In genomic region chr7:81445462-81445861, GRCh38 we compare ENCODE assay signal across 21 cellular contexts.
DNase-seq lines count a peak whose midpoint lies in the region; ATAC-seq, FAIRE-seq and TF ChIP-seq lines count a peak whose summit lies in the region.
"Had no signal": no experiment of that assay in that cellular context is flagged by ENCODE, and none has a peak within 500 bp of the region (broad histone marks: within the 10 kb centered on the region; RNA-seq: fewer than 3 reads in every experiment).

No MANE protein-coding gene starts in this region.

- POLR2A ChIA-PET in Panc1 (lab: Charles Lee), result no interaction called here

- H3K36me3 ChIP-seq in Panc1 (ENCODE audit: control insufficient read depth, insufficient read depth, low read length), result no peaks in the 10 kb centered on the region
- H3K36me3 ChIP-seq: BE2C had no signal

- CTCF ChIA-PET in Panc1 (lab: Charles Lee), result interaction anchor here (0.6 kb wide), 1 partner anchor 921 kb away, joined by 3 read pairs; no protein-coding TSS in a partner anchor

- in situ Hi-C loops in Panc1 (cut with HindIII; ENCODE audit: low pct_unique_long_range_greater_than_20kb, low sequenced_read_pairs), result no loop called here

- H3K27ac ChIP-seq in Panc1 (ENCODE audit: low read length), result peak overlapping the region; percentile 78; the same call in 1 of the 2 replicates

- no peak for TF ChIP-seq CTCF in Panc1 (IDR thresholded peaks at IDR 0.05)
- no peak for TF ChIP-seq CTCF in fibroblast of the aortic adventitia (IDR thresholded peaks at IDR 0.05; ENCODE audit: insufficient read depth, low read length)

- H3K4me3 ChIP-seq in Panc1 (ENCODE audit: low read depth in 2 of 2, low read length in 2 of 2) (no peak overlapping the region), fibroblast of the aortic adventitia (ENCODE audit: low read depth, low read length) (no peak overlapping the region)
- H3K4me3 ChIP-seq: GM23338 had no signal

- H3K9me3 ChIP-seq in Panc1 (ENCODE audit: control insufficient read depth, insufficient read depth, low read depth, low read length), result peaks cover 3% of the 10 kb centered on the region; the same call in 1 of the 2 replicates
- H3K9me3 ChIP-seq: BE2C had no signal

- peak; percentile 8 for FAIRE-seq in G401.6 (lab: Jason Lieb, UNC)
- FAIRE-seq: A204.1, GM12891, H54, HepG2 had no signal

- ATAC-seq in Panc1, result no peak
- ATAC-seq: GM23338, HepG2 had no signal

- BruUV-seq in Panc1 (replicated peaks; lab: Mats Ljungman, UMichigan), result no TSS peak

- peaks cover 13% of the 10 kb centered on the region for H3K4me1 ChIP-seq in Panc1 (ENCODE audit: control insufficient read depth, insufficient read depth, low read length)
- H3K4me1 ChIP-seq: BE2C had no signal

- intact Hi-C loops in Panc1 (cut with micrococcal nuclease; ENCODE audit: unreplicated experiment), result loop anchor here (5.0 kb wide), 1 partner anchor 528 kb away; the partner anchor contains the start of gene SEMA3C

- DNase-seq in Panc1 (ENCODE audit: low read depth, low spot score), result no peak
- DNase-seq in fibroblast of the aortic adventitia (ENCODE audit: low read depth), result peak; percentile 25
- DNase-seq in nucleus accumbens (lab: John Stamatoyannopoulos, UW), result no peak
- no peak for DNase-seq in medulla oblongata (ENCODE audit: extremely low spot score)
- no peak for DNase-seq in NCI-H748 (lab: John Stamatoyannopoulos, UW; ENCODE audit: unreplicated experiment)
- DNase-seq: ACHN; BE2C; C1 segment of cervical spinal cord; CD4-positive, CD25-positive, alpha-beta regulatory T cell; CD8-positive, alpha-beta memory T cell; COR-L47; DMS 273 treated with DMSO at 0.1 percent for 48 hours; DMS53; DND-41; EL had no signal

- no peaks in the 10 kb centered on the region for H3K27me3 ChIP-seq in Panc1 (ENCODE audit: control insufficient read depth, insufficient read depth, low read length)
- H3K27me3 ChIP-seq: BE2C had no signal
